ENCODE assay signal across 33 cellular contexts in the genomic region with DNA sequence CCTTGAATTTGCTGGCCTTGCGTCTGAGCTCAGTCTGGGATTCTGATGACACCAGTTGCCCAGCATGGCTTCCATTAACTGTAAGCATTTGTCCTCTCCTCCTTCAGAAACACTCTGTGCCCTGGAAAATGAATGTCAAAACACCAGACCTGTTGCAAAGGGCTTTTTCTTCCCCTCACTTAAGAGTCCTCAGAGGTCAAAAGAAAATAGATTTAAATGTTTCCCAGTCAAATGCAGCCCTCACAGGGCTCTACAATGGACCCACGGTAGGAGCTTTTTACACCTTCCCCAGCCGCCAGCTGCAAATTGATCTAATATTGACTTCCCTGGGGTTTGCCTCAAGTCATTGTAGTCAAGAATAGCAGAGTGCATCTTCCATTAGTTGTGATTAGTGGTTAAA.
"Had no signal": no experiment of that assay in that cellular context is flagged by ENCODE, and none has a peak within 500 bp of the region (broad histone marks: within the 10 kb centered on the region; RNA-seq: fewer than 3 reads in every experiment).

No MANE protein-coding gene starts in this region.

- H3K4me3 Mint-ChIP-seq: activated CD4-positive, alpha-beta memory T cell treated with anti-CD3 and anti-CD28 coated beads for 36 hours; activated naive CD4-positive, alpha-beta T cell treated with anti-CD3 and anti-CD28 coated beads, Interleukin-2, amount 10 ng/mL, durations not matched to agents 7 days and 5 days; activated naive CD8-positive, alpha-beta T cell treated with anti-CD3 and anti-CD28 coated beads for 36 hours; activated T-cell treated with anti-CD3 and anti-CD28 coated beads, Interleukin-2, amount 50 U/mL, for 4 hours; central memory CD8-positive, alpha-beta T cell had no signal

- H2AFZ ChIP-seq: PC-9 had no signal

- ATAC-seq: activated CD4-positive, CD25-positive, alpha-beta regulatory T cell treated with anti-CD3 and anti-CD28 coated beads, Interleukin-2, amount 50 U/mL, for 24 hours; activated T-cell treated with anti-CD3 and anti-CD28 coated beads, Interleukin-2, amount 50 U/mL, for 4 hours; Right ventricle myocardium inferior had no signal

- H3K27me3 ChIP-seq: brain microvascular endothelial cell, MG63 had no signal

- H3K27ac ChIP-seq: brain microvascular endothelial cell, PC-9, RWPE1 had no signal

- H3K4me2 ChIP-seq: PC-9 had no signal

- H3K27me3 Mint-ChIP-seq: activated CD4-positive, alpha-beta memory T cell treated with anti-CD3 and anti-CD28 coated beads for 36 hours; activated naive CD4-positive, alpha-beta T cell treated with anti-CD3 and anti-CD28 coated beads, Interleukin-2, amount 10 ng/mL, durations not matched to agents 7 days and 5 days; central memory CD8-positive, alpha-beta T cell had no signal

- FAIRE-seq: RCC 7860, TTC549 had no signal

- H3K27ac Mint-ChIP-seq: activated CD4-positive, alpha-beta memory T cell treated with anti-CD3 and anti-CD28 coated beads for 36 hours; activated naive CD4-positive, alpha-beta T cell treated with anti-CD3 and anti-CD28 coated beads, Interleukin-2, amount 10 ng/mL, durations not matched to agents 7 days and 5 days; activated naive CD8-positive, alpha-beta T cell treated with anti-CD3 and anti-CD28 coated beads for 36 hours had no signal

- H3K4me1 Mint-ChIP-seq: activated naive CD4-positive, alpha-beta T cell treated with anti-CD3 and anti-CD28 coated beads, Interleukin-2, amount 10 ng/mL, durations not matched to agents 7 days and 5 days; activated naive CD8-positive, alpha-beta T cell treated with anti-CD3 and anti-CD28 coated beads for 36 hours; central memory CD8-positive, alpha-beta T cell had no signal

- H3K9me3 Mint-ChIP-seq: activated CD4-positive, alpha-beta memory T cell treated with anti-CD3 and anti-CD28 coated beads for 36 hours; activated naive CD4-positive, alpha-beta T cell treated with anti-CD3 and anti-CD28 coated beads, Interleukin-2, amount 10 ng/mL, durations not matched to agents 7 days and 5 days had no signal

- H3K9me3 ChIP-seq: MG63 had no signal

- DNase-seq: activated CD4-positive, alpha-beta memory T cell treated with anti-CD3 and anti-CD28 coated beads for 36 hours; activated CD4-positive, alpha-beta T cell treated with anti-CD3 and anti-CD28 coated beads for 4 hours; activated CD4-positive, alpha-beta T cell treated with anti-CD3 and anti-CD28 coated beads, Interleukin-2, amount 50 U/mL, for 1 hour; activated CD8-positive, alpha-beta memory T cell treated with anti-CD3 and anti-CD28 coated beads, Interleukin-2, amount 50 U/mL, for 4 hours; activated effector memory CD4-positive, alpha-beta T cell treated with Interleukin-2 at 50 U/mL for 16 hours; activated naive CD4-positive, alpha-beta T cell treated with anti-CD3 and anti-CD28 coated beads, Interleukin-2, amount 10 ng/mL, durations not matched to agents 7 days and 5 days; activated naive CD8-positive, alpha-beta T cell treated with anti-CD3 and anti-CD28 coated beads for 36 hours; activated T-cell treated with anti-CD3 and anti-CD28 coated beads for 4 hours; activated T-cell treated with anti-CD3 and anti-CD28 coated beads, Interleukin-2, amount 50 U/mL, for 4 hours; amniotic stem cell; aorta; brain microvascular endothelial cell; Kasumi-1; KG1; MG63; NCI-H1048; NCI-H1105 treated with DMSO at 0.1 percent for 48 hours; NCI-H1436; NCI-H1694; NCI-H2029; NCI-H2171 treated with DMSO at 0.1 percent for 48 hours; NCI-H345; NCI-H524 treated with DMSO at 0.1 percent for 48 hours; NCI-H748 treated with DMSO at 0.1 percent for 48 hours; NK-92 treated with Interleukin-12 subunit alpha and Interleukin-12 subunit beta, amount 100 ng/mL, for 24 hours; PC-9; T1000 had no signal

- H3K4me3 ChIP-seq: MG63, PC-9 had no signal

- H3K36me3 ChIP-seq: brain microvascular endothelial cell, MG63 had no signal

- H3K36me3 Mint-ChIP-seq: activated CD4-positive, alpha-beta memory T cell treated with anti-CD3 and anti-CD28 coated beads for 36 hours; activated naive CD4-positive, alpha-beta T cell treated with anti-CD3 and anti-CD28 coated beads, Interleukin-2, amount 10 ng/mL, durations not matched to agents 7 days and 5 days; activated naive CD8-positive, alpha-beta T cell treated with anti-CD3 and anti-CD28 coated beads for 36 hours had no signal
